1 cellular context compared by ENCODE assay signal in the genomic region with DNA sequence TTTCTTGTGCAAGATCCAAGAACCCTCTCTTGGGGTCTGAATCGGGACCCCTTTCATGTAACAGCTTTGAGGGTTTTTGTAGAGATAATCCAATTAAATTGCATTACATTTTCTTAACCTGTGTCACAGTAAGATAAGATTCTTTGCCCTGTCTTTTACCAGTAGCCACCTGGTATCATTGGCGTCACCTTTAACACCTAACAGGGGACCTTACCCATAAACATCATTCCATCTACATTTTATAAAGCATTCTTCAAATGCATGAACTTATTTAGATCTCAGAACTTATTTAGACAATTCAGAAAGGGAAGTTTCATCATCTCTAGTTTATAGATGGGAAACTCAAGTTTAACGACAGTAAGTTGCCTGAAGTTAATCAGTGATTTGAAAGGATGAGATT.
TF ChIP-seq lines count a peak whose summit lies in the region.

No MANE protein-coding gene starts in this region.

TF ChIP-seq in SK-N-SH, 30 proteins besides CTCF, POLR2A, EP300 and RAD21:
- TF ChIP-seq, protein P1, sequence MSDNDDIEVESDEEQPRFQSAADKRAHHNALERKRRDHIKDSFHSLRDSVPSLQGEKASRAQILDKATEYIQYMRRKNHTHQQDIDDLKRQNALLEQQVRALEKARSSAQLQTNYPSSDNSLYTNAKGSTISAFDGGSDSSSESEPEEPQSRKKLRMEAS (IDR thresholded peaks at IDR 0.05; ENCODE audit: low read depth), result no peak
- TF ChIP-seq FOXM1 (IDR thresholded peaks at IDR 0.05; ENCODE audit: low read depth), result no peak
- TF ChIP-seq, protein P2, sequence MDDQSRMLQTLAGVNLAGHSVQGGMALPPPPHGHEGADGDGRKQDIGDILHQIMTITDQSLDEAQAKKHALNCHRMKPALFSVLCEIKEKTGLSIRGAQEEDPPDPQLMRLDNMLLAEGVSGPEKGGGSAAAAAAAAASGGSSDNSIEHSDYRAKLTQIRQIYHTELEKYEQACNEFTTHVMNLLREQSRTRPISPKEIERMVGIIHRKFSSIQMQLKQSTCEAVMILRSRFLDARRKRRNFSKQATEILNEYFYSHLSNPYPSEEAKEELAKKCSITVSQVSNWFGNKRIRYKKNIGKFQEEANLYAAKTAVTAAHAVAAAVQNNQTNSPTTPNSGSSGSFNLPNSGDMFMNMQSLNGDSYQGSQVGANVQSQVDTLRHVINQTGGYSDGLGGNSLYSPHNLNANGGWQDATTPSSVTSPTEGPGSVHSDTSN (IDR thresholded peaks at IDR 0.05), result no peak
- TF ChIP-seq GATA2 (CRISPR knock-in tag; IDR thresholded peaks at IDR 0.05), result no peak
- TF ChIP-seq, protein P3, sequence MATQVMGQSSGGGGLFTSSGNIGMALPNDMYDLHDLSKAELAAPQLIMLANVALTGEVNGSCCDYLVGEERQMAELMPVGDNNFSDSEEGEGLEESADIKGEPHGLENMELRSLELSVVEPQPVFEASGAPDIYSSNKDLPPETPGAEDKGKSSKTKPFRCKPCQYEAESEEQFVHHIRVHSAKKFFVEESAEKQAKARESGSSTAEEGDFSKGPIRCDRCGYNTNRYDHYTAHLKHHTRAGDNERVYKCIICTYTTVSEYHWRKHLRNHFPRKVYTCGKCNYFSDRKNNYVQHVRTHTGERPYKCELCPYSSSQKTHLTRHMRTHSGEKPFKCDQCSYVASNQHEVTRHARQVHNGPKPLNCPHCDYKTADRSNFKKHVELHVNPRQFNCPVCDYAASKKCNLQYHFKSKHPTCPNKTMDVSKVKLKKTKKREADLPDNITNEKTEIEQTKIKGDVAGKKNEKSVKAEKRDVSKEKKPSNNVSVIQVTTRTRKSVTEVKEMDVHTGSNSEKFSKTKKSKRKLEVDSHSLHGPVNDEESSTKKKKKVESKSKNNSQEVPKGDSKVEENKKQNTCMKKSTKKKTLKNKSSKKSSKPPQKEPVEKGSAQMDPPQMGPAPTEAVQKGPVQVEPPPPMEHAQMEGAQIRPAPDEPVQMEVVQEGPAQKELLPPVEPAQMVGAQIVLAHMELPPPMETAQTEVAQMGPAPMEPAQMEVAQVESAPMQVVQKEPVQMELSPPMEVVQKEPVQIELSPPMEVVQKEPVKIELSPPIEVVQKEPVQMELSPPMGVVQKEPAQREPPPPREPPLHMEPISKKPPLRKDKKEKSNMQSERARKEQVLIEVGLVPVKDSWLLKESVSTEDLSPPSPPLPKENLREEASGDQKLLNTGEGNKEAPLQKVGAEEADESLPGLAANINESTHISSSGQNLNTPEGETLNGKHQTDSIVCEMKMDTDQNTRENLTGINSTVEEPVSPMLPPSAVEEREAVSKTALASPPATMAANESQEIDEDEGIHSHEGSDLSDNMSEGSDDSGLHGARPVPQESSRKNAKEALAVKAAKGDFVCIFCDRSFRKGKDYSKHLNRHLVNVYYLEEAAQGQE (IDR thresholded peaks at IDR 0.05; ENCODE audit: low read depth, low read length), result no peak
- TF ChIP-seq ELF1 (IDR thresholded peaks at IDR 0.05), result no peak
- no peak for TF ChIP-seq RXRA (IDR thresholded peaks at IDR 0.05; ENCODE audit: borderline replicate concordance, low read depth)
- no peak for TF ChIP-seq TEAD4 (IDR thresholded peaks at IDR 0.05; ENCODE audit: borderline replicate concordance, insufficient read depth)
- TF ChIP-seq MXI1 (IDR thresholded peaks at IDR 0.05; ENCODE audit: low read depth, low read length), result no peak
- TF ChIP-seq, protein P4, sequence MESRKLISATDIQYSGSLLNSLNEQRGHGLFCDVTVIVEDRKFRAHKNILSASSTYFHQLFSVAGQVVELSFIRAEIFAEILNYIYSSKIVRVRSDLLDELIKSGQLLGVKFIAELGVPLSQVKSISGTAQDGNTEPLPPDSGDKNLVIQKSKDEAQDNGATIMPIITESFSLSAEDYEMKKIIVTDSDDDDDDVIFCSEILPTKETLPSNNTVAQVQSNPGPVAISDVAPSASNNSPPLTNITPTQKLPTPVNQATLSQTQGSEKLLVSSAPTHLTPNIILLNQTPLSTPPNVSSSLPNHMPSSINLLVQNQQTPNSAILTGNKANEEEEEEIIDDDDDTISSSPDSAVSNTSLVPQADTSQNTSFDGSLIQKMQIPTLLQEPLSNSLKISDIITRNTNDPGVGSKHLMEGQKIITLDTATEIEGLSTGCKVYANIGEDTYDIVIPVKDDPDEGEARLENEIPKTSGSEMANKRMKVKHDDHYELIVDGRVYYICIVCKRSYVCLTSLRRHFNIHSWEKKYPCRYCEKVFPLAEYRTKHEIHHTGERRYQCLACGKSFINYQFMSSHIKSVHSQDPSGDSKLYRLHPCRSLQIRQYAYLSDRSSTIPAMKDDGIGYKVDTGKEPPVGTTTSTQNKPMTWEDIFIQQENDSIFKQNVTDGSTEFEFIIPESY (IDR thresholded peaks at IDR 0.05; ENCODE audit: borderline replicate concordance, low read depth), result no peak
- no peak for TF ChIP-seq JUND (IDR thresholded peaks at IDR 0.05)
